Comparison of ENCODE assay signal across 8 cellular contexts in genomic region chr9:122092611-122093506, GRCh38. TPM values are rescaled to one million over a fixed set of nuclear protein-coding genes. Genes with fewer than 3 reads are reported as not detected.
DNase-seq lines count a peak whose midpoint lies in the region; ATAC-seq and TF ChIP-seq lines count a peak whose summit lies in the region.

A gene with protein sequence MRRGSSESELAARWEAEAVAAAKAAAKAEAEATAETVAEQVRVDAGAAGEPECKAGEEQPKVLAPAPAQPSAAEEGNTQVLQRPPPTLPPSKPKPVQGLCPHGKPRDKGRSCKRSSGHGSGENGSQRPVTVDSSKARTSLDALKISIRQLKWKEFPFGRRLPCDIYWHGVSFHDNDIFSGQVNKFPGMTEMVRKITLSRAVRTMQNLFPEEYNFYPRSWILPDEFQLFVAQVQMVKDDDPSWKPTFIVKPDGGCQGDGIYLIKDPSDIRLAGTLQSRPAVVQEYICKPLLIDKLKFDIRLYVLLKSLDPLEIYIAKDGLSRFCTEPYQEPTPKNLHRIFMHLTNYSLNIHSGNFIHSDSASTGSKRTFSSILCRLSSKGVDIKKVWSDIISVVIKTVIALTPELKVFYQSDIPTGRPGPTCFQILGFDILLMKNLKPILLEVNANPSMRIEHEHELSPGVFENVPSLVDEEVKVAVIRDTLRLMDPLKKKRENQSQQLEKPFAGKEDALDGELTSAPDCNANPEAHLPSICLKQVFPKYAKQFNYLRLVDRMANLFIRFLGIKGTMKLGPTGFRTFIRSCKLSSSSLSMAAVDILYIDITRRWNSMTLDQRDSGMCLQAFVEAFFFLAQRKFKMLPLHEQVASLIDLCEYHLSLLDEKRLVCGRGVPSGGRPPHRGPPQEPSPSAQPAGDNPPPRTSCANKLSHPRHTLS (minus strand): TSS chr9:122093308. CDS start chr9:122093148, 160 bp downstream.

- H3K27me3 ChIP-seq in GM23338 (ENCODE audit: insufficient read depth) = peaks cover 26% of the 10 kb centered on the region

- H3K4me1 ChIP-seq in GM23338 (ENCODE audit: insufficient read depth) = no peaks in the 10 kb centered on the region; the same call in 1 of the 2 replicates

- H3K27ac ChIP-seq in GM23338 (ENCODE audit: low read depth) = no peak within 1 kb of the TSS

- H3K4me1 Mint-ChIP-seq in GM23338 = peaks cover 10% of the 10 kb centered on the region
- peaks cover 26% of the 10 kb centered on the region for H3K4me1 Mint-ChIP-seq in activated T-helper 17 cell treated with anti-CD3 and anti-CD28 coated beads, Interleukin-2, amount 50 U/mL, for 72 hours
- peaks cover 36 to 41% of the 10 kb centered on the region in 2 donors for H3K4me1 Mint-ChIP-seq in natural killer cell treated with Interleukin-12 subunit alpha and Interleukin-12 subunit beta and Interleukin-15 and Interleukin-18, amount 100 ng/mL, for 72 hours (ENCODE audit: low read depth in 2 of 2)

- H3K27me3 Mint-ChIP-seq in GM23338 (ENCODE audit: insufficient read depth, low read depth, poor library complexity) = peaks cover 7% of the 10 kb centered on the region
- peaks cover 7% of the 10 kb centered on the region for H3K27me3 Mint-ChIP-seq in activated T-helper 17 cell treated with anti-CD3 and anti-CD28 coated beads, Interleukin-2, amount 50 U/mL, for 72 hours
- peaks cover 8 to 12% of the 10 kb centered on the region in 2 donors for H3K27me3 Mint-ChIP-seq in natural killer cell treated with Interleukin-12 subunit alpha and Interleukin-12 subunit beta and Interleukin-15 and Interleukin-18, amount 100 ng/mL, for 72 hours

- H3K27ac Mint-ChIP-seq in GM23338 = no peak within 1 kb of the TSS
- peak within 1 kb of the TSS; percentile 14 for H3K27ac Mint-ChIP-seq in activated T-helper 17 cell treated with anti-CD3 and anti-CD28 coated beads, Interleukin-2, amount 50 U/mL, for 72 hours
- H3K27ac Mint-ChIP-seq in natural killer cell treated with Interleukin-12 subunit alpha and Interleukin-12 subunit beta and Interleukin-15 and Interleukin-18, amount 100 ng/mL, for 72 hours = peak within 1 kb of the TSS; percentile 56 to 75

- no peaks in the 10 kb centered on the region; the same call in 2 of the 3 replicates for H3K36me3 Mint-ChIP-seq in GM23338 (ENCODE audit: low read depth)
- H3K36me3 Mint-ChIP-seq in activated T-helper 17 cell treated with anti-CD3 and anti-CD28 coated beads, Interleukin-2, amount 50 U/mL, for 72 hours (ENCODE audit: low read depth) = no peaks in the 10 kb centered on the region
- peaks cover 5% of the 10 kb centered on the region for H3K36me3 Mint-ChIP-seq in natural killer cell treated with Interleukin-12 subunit alpha and Interleukin-12 subunit beta and Interleukin-15 and Interleukin-18, amount 100 ng/mL, for 72 hours

- no peaks in the 10 kb centered on the region for H3K79me2 ChIP-seq in GM23338 (replicated peaks; ENCODE audit: insufficient read depth)

- DNase-seq in Daoy (ENCODE audit: low read depth) = peak; percentile 99
- peak; percentile 97 for DNase-seq in GM23338 (ENCODE audit: low spot score)
- DNase-seq in Kasumi-1 (lab: John Stamatoyannopoulos, UW) = peak; percentile 90 to 93
- DNase-seq in RKO (ENCODE audit: low spot score) = peak; percentile 97
- DNase-seq in fibroblast of peridontal ligament (ENCODE audit: extremely low read depth) = peak; percentile 87
- DNase-seq in natural killer cell treated with Interleukin-12 subunit alpha and Interleukin-12 subunit beta and Interleukin-15 and Interleukin-18, amount 100 ng/mL, for 72 hours (ENCODE audit: low spot score) = peak; percentile 98
- DNase-seq in stimulated activated naive CD4-positive, alpha-beta T cell treated with Interleukin-2 at 50 U/mL for 16 hours (lab: John Stamatoyannopoulos, UW) = peak; percentile 97

- peaks cover 4% of the 10 kb centered on the region for H4K20me1 ChIP-seq in GM23338 (replicated peaks; ENCODE audit: insufficient read depth)

- H3K9me2 ChIP-seq in GM23338 (ENCODE audit: insufficient read depth) = no peaks in the 10 kb centered on the region

- TF ChIP-seq CTCF in GM23338 (conservative IDR thresholded peaks at IDR 0.05; ENCODE audit: low read depth in 2 of 2) = no peak

- peak within 1 kb of the TSS; percentile 68 for H3K4me3 ChIP-seq in GM23338

- peak within 1 kb of the TSS; percentile 80 for H3K4me3 Mint-ChIP-seq in GM23338
- H3K4me3 Mint-ChIP-seq in activated T-helper 17 cell treated with anti-CD3 and anti-CD28 coated beads, Interleukin-2, amount 50 U/mL, for 72 hours = peak within 1 kb of the TSS; percentile 83
- peak within 1 kb of the TSS; percentile 95 for H3K4me3 Mint-ChIP-seq in natural killer cell treated with Interleukin-12 subunit alpha and Interleukin-12 subunit beta and Interleukin-15 and Interleukin-18, amount 100 ng/mL, for 72 hours

- H3K4me2 ChIP-seq in GM23338 = peak within 1 kb of the TSS; percentile 88

- no peaks in the 10 kb centered on the region; the same call in 2 of the 3 replicates for H3K9me3 Mint-ChIP-seq in GM23338
- no peaks in the 10 kb centered on the region for H3K9me3 Mint-ChIP-seq in activated T-helper 17 cell treated with anti-CD3 and anti-CD28 coated beads, Interleukin-2, amount 50 U/mL, for 72 hours
- no peaks in the 10 kb centered on the region for H3K9me3 Mint-ChIP-seq in natural killer cell treated with Interleukin-12 subunit alpha and Interleukin-12 subunit beta and Interleukin-15 and Interleukin-18, amount 100 ng/mL, for 72 hours

- peak within 1 kb of the TSS; percentile 93 for H2AFZ ChIP-seq in GM23338

- H3F3A ChIP-seq in GM23338 (replicated peaks; ENCODE audit: low read depth) = no peaks in the 10 kb centered on the region

- no peaks in the 10 kb centered on the region for H3K36me3 ChIP-seq in GM23338 (ENCODE audit: insufficient read depth)

- ATAC-seq in GM23338 = peak; percentile 90
- ATAC-seq in activated T-helper 17 cell treated with anti-CD3 and anti-CD28 coated beads, Interleukin-2, amount 50 U/mL, for 72 hours (replicated peaks) = peak; percentile 99
- ATAC-seq in natural killer cell treated with Interleukin-12 subunit alpha and Interleukin-12 subunit beta and Interleukin-15 and Interleukin-18, amount 100 ng/mL, for 72 hours = peak; percentile 96 to 98

TF ChIP-seq in GM23338, 12 proteins besides CTCF, POLR2A, EP300 and RAD21 (continues in another document):
- TF ChIP-seq EZH2phosphoT487 (IDR thresholded peaks at IDR 0.05; ENCODE audit: unreplicated experiment) (no peak), NANOG (IDR thresholded peaks at IDR 0.05; ENCODE audit: borderline replicate concordance) (no peak), ETS1 (IDR thresholded peaks at IDR 0.05) (peak; percentile 84), JUNB (IDR thresholded peaks at IDR 0.05; ENCODE audit: unreplicated experiment) (no peak), EZH2 (IDR thresholded peaks at IDR 0.05; ENCODE audit: low read depth, unreplicated experiment) (no peak), STAT1 (IDR thresholded peaks at IDR 0.05; ENCODE audit: unreplicated experiment) (no peak), ZNF331 (CRISPR knock-in tag; IDR thresholded peaks at IDR 0.05; ENCODE audit: low read depth) (no peak), ZNF114 (CRISPR knock-in tag; IDR thresholded peaks at IDR 0.05) (no peak)
- TF ChIP-seq, protein P1, sequence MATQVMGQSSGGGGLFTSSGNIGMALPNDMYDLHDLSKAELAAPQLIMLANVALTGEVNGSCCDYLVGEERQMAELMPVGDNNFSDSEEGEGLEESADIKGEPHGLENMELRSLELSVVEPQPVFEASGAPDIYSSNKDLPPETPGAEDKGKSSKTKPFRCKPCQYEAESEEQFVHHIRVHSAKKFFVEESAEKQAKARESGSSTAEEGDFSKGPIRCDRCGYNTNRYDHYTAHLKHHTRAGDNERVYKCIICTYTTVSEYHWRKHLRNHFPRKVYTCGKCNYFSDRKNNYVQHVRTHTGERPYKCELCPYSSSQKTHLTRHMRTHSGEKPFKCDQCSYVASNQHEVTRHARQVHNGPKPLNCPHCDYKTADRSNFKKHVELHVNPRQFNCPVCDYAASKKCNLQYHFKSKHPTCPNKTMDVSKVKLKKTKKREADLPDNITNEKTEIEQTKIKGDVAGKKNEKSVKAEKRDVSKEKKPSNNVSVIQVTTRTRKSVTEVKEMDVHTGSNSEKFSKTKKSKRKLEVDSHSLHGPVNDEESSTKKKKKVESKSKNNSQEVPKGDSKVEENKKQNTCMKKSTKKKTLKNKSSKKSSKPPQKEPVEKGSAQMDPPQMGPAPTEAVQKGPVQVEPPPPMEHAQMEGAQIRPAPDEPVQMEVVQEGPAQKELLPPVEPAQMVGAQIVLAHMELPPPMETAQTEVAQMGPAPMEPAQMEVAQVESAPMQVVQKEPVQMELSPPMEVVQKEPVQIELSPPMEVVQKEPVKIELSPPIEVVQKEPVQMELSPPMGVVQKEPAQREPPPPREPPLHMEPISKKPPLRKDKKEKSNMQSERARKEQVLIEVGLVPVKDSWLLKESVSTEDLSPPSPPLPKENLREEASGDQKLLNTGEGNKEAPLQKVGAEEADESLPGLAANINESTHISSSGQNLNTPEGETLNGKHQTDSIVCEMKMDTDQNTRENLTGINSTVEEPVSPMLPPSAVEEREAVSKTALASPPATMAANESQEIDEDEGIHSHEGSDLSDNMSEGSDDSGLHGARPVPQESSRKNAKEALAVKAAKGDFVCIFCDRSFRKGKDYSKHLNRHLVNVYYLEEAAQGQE (IDR thresholded peaks at IDR 0.05; ENCODE audit: unreplicated experiment) = peak; percentile 64

RNA-seq across cellular contexts. Expression of the gene that starts here (rescaled TPM):
- total RNA-seq in Daoy (2014; rRNA removed; shearing (Covaris generic)) = 3.5 and 5.6 TPM in 2 replicates
- total RNA-seq in GM23338 (2014; rRNA removed; shearing (Covaris generic)) = 1.4 and 1.7 TPM in 2 replicates
- polyA plus RNA-seq in GM23338 (2016; fragmentation: Nextera tagmentation; extraction: Ambion mirVana) = 0.37 and 0.57 TPM in 2 replicates
- 1 to 10 TPM; 2.6 to 3.9 TPM for total RNA-seq in activated T-helper 17 cell treated with anti-CD3 and anti-CD28 coated beads, Interleukin-2, amount 50 U/mL, for 72 hours
- 1 to 10 TPM; 6.2 to 7.7 TPM for total RNA-seq in natural killer cell treated with Interleukin-12 subunit alpha and Interleukin-12 subunit beta and Interleukin-15 and Interleukin-18, amount 100 ng/mL, for 72 hours
